1 cellular context compared by ENCODE assay signal in the genomic region with DNA sequence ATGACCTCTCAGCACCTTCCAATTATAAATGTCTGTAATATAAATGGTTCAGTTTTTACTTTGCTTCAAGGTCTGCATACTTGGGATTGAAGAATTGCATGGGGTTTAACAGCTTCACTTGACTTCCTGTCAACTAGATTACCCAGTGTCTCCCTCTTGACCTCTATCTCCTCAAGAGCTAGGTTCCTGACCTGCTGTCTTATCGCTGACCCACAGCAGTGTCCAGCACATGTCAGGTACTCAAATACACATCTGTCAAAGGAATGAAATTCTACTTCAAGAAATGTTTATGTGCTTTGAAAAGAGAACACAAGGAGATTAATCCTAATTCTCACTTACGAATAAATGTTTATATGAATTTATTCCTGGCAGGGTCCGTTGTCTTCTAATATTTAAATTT.
TF ChIP-seq lines count a peak whose summit lies in the region.

No MANE protein-coding gene starts in this region.

TF ChIP-seq in K562, 482 proteins besides CTCF, POLR2A, EP300 and RAD21 (continued from another document and continues in another):
- TF ChIP-seq, protein P1, sequence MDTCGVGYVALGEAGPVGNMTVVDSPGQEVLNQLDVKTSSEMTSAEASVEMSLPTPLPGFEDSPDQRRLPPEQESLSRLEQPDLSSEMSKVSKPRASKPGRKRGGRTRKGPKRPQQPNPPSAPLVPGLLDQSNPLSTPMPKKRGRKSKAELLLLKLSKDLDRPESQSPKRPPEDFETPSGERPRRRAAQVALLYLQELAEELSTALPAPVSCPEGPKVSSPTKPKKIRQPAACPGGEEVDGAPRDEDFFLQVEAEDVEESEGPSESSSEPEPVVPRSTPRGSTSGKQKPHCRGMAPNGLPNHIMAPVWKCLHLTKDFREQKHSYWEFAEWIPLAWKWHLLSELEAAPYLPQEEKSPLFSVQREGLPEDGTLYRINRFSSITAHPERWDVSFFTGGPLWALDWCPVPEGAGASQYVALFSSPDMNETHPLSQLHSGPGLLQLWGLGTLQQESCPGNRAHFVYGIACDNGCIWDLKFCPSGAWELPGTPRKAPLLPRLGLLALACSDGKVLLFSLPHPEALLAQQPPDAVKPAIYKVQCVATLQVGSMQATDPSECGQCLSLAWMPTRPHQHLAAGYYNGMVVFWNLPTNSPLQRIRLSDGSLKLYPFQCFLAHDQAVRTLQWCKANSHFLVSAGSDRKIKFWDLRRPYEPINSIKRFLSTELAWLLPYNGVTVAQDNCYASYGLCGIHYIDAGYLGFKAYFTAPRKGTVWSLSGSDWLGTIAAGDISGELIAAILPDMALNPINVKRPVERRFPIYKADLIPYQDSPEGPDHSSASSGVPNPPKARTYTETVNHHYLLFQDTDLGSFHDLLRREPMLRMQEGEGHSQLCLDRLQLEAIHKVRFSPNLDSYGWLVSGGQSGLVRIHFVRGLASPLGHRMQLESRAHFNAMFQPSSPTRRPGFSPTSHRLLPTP (IDR thresholded peaks at IDR 0.05; ENCODE audit: borderline replicate concordance, extremely low read depth, insufficient read length), result no peak
- TF ChIP-seq MYBL2 (IDR thresholded peaks at IDR 0.05; ENCODE audit: low read depth) (no peak), MYBL2 (CRISPR knock-in tag; IDR thresholded peaks at IDR 0.05; ENCODE audit: borderline replicate concordance) (no peak), CBX2 (IDR thresholded peaks at IDR 0.05; ENCODE audit: insufficient read depth, low read length, poor library complexity, severe bottlenecking) (no peak), CC2D1A (IDR thresholded peaks at IDR 0.05) (0 out of 2 replicates have a peak, but pooled peaks have one; percentile 15), ZFP30 (CRISPR knock-in tag; IDR thresholded peaks at IDR 0.05; ENCODE audit: borderline replicate concordance) (no peak), GATAD2A (IDR thresholded peaks at IDR 0.05) (no peak), NFE2L1 (tag; IDR thresholded peaks at IDR 0.05; ENCODE audit: borderline replicate concordance, low read depth) (no peak), MAFG (tag; conservative IDR thresholded peaks at IDR 0.05) (no peak), SMARCC2 (IDR thresholded peaks at IDR 0.05; ENCODE audit: low read depth) (0 out of 2 replicates have a peak, but pooled peaks have one; percentile 65), ZNF24 (IDR thresholded peaks at IDR 0.05) (peak; percentile 57; the same call in 1 of the 2 replicates), HDAC2 (IDR thresholded peaks at IDR 0.05) (peak; percentile 66), SETDB1 (IDR thresholded peaks at IDR 0.05; ENCODE audit: low read length) (no peak), MTA3 (IDR thresholded peaks at IDR 0.05; ENCODE audit: borderline replicate concordance) (no peak), EWSR1 (IDR thresholded peaks at IDR 0.05; ENCODE audit: borderline replicate concordance, low read depth, partially characterized antibody) (no peak), MYC (IDR thresholded peaks at IDR 0.05; ENCODE audit: low read depth, low read length) (peak; percentile 64), MYC (CRISPR knock-in tag; IDR thresholded peaks at IDR 0.05; ENCODE audit: borderline replicate concordance, low read depth) (no peak), JUND (IDR thresholded peaks at IDR 0.05; ENCODE audit: borderline replicate concordance, low read depth, low read length) (peak; percentile 47; the same call in 1 of the 2 replicates), JUND (tag; IDR thresholded peaks at IDR 0.05; ENCODE audit: borderline replicate concordance, low read depth, low read length) (peak; percentile 16; the same call in 1 of the 3 replicates), KLF13 (tag; IDR thresholded peaks at IDR 0.05; ENCODE audit: borderline replicate concordance, low read depth) (no peak), SOX6 (IDR thresholded peaks at IDR 0.05) (peak; percentile 82), DPF2 (IDR thresholded peaks at IDR 0.05) (peak; percentile 90), TAL1 (IDR thresholded peaks at IDR 0.05) (peak; percentile 91), HSF4 (CRISPR knock-in tag; IDR thresholded peaks at IDR 0.05; ENCODE audit: borderline replicate concordance) (no peak), HNRNPH1 (optimal IDR thresholded peaks at IDR 0.05; ENCODE audit: low read depth, low read length) (no peak), FOXM1 (IDR thresholded peaks at IDR 0.05; ENCODE audit: low read depth) (peak; percentile 60; the same call in 1 of the 2 replicates), FOXM1 (CRISPR knock-in tag; IDR thresholded peaks at IDR 0.05; ENCODE audit: low read depth) (no peak), SMAD4 (CRISPR knock-in tag; conservative IDR thresholded peaks at IDR 0.05) (0 out of 2 replicates have a peak, but pooled peaks have one; percentile 37), CTBP1 (IDR thresholded peaks at IDR 0.05; ENCODE audit: borderline replicate concordance) (peak; percentile 30; the same call in 1 of the 2 replicates), TRIM24 (IDR thresholded peaks at IDR 0.05) (peak; percentile 78 to 81), KLF10 (CRISPR knock-in tag; IDR thresholded peaks at IDR 0.05) (no peak), PML (IDR thresholded peaks at IDR 0.05; ENCODE audit: low read length) (peak; percentile 88), ZNF584 (CRISPR knock-in tag; IDR thresholded peaks at IDR 0.05; ENCODE audit: low read depth) (no peak), NCOR1 (IDR thresholded peaks at IDR 0.05) (peak; percentile 87), NFIC (IDR thresholded peaks at IDR 0.05) (peak; percentile 70), HDAC1 (IDR thresholded peaks at IDR 0.05) (peak in 1 of 2 experiments; percentile 81; a peak in 2 of 4 replicates), ARNT (IDR thresholded peaks at IDR 0.05) (peak in 1 of 2 experiments; percentile 74; a peak in 1 of 4 replicates), RNF2 (IDR thresholded peaks at IDR 0.05) (peak; percentile 46; the same call in 1 of the 2 replicates), KDM1A (IDR thresholded peaks at IDR 0.05) (peak; percentile 88 to 93), ZNF311 (CRISPR knock-in tag; IDR thresholded peaks at IDR 0.05) (no peak), FOXJ3 (CRISPR knock-in tag; IDR thresholded peaks at IDR 0.05) (no peak), BRF1 (IDR thresholded peaks at IDR 0.05; ENCODE audit: borderline replicate concordance, extremely low read depth, insufficient read length) (no peak), ARID1B (IDR thresholded peaks at IDR 0.05) (peak; percentile 94), NFATC3 (IDR thresholded peaks at IDR 0.05) (no peak), HDAC3 (IDR thresholded peaks at IDR 0.05; ENCODE audit: borderline replicate concordance, partially characterized antibody) (peak; percentile 56), GATA2 (CRISPR knock-in tag; IDR thresholded peaks at IDR 0.05) (peak; percentile 71), MAFF (IDR thresholded peaks at IDR 0.05; ENCODE audit: low read length) (no peak), CBFA2T3 (IDR thresholded peaks at IDR 0.05) (peak; percentile 94), ESRRA (IDR thresholded peaks at IDR 0.05; ENCODE audit: borderline replicate concordance, low read depth) (peak; percentile 87), KDM2B (CRISPR knock-in tag; IDR thresholded peaks at IDR 0.05) (no peak), CREM (IDR thresholded peaks at IDR 0.05; ENCODE audit: low read depth) (no peak), MTA2 (IDR thresholded peaks at IDR 0.05; ENCODE audit: low read depth) (peak; percentile 85)
- TF ChIP-seq, protein P2, sequence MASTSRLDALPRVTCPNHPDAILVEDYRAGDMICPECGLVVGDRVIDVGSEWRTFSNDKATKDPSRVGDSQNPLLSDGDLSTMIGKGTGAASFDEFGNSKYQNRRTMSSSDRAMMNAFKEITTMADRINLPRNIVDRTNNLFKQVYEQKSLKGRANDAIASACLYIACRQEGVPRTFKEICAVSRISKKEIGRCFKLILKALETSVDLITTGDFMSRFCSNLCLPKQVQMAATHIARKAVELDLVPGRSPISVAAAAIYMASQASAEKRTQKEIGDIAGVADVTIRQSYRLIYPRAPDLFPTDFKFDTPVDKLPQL (IDR thresholded peaks at IDR 0.05; ENCODE audit: extremely low read depth, insufficient read length), result no peak
- TF ChIP-seq, protein P3, sequence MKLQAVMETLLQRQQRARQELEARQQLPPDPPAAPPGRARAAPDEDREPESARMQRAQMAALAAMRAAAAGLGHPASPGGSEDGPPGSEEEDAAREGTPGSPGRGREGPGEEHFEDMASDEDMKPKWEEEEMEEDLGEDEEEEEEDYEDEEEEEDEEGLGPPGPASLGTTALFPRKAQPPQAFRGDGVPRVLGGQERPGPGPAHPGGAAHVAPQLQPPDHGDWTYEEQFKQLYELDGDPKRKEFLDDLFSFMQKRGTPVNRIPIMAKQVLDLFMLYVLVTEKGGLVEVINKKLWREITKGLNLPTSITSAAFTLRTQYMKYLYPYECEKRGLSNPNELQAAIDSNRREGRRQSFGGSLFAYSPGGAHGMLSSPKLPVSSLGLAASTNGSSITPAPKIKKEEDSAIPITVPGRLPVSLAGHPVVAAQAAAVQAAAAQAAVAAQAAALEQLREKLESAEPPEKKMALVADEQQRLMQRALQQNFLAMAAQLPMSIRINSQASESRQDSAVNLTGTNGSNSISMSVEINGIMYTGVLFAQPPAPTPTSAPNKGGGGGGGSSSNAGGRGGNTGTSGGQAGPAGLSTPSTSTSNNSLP (IDR thresholded peaks at IDR 0.05; ENCODE audit: borderline replicate concordance, low read depth, low read length), result peak; percentile 59; the same call in 1 of the 2 replicates
- TF ChIP-seq, protein P4, sequence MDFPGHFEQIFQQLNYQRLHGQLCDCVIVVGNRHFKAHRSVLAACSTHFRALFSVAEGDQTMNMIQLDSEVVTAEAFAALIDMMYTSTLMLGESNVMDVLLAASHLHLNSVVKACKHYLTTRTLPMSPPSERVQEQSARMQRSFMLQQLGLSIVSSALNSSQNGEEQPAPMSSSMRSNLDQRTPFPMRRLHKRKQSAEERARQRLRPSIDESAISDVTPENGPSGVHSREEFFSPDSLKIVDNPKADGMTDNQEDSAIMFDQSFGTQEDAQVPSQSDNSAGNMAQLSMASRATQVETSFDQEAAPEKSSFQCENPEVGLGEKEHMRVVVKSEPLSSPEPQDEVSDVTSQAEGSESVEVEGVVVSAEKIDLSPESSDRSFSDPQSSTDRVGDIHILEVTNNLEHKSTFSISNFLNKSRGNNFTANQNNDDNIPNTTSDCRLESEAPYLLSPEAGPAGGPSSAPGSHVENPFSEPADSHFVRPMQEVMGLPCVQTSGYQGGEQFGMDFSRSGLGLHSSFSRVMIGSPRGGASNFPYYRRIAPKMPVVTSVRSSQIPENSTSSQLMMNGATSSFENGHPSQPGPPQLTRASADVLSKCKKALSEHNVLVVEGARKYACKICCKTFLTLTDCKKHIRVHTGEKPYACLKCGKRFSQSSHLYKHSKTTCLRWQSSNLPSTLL (IDR thresholded peaks at IDR 0.05), result no peak
- TF ChIP-seq, protein P5, sequence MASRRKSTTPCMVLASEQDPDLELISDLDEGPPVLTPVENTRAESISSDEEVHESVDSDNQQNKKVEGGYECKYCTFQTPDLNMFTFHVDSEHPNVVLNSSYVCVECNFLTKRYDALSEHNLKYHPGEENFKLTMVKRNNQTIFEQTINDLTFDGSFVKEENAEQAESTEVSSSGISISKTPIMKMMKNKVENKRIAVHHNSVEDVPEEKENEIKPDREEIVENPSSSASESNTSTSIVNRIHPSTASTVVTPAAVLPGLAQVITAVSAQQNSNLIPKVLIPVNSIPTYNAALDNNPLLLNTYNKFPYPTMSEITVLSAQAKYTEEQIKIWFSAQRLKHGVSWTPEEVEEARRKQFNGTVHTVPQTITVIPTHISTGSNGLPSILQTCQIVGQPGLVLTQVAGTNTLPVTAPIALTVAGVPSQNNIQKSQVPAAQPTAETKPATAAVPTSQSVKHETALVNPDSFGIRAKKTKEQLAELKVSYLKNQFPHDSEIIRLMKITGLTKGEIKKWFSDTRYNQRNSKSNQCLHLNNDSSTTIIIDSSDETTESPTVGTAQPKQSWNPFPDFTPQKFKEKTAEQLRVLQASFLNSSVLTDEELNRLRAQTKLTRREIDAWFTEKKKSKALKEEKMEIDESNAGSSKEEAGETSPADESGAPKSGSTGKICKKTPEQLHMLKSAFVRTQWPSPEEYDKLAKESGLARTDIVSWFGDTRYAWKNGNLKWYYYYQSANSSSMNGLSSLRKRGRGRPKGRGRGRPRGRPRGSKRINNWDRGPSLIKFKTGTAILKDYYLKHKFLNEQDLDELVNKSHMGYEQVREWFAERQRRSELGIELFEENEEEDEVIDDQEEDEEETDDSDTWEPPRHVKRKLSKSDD (conservative IDR thresholded peaks at IDR 0.05; ENCODE audit: low read length), result no peak
- TF ChIP-seq, protein P6, sequence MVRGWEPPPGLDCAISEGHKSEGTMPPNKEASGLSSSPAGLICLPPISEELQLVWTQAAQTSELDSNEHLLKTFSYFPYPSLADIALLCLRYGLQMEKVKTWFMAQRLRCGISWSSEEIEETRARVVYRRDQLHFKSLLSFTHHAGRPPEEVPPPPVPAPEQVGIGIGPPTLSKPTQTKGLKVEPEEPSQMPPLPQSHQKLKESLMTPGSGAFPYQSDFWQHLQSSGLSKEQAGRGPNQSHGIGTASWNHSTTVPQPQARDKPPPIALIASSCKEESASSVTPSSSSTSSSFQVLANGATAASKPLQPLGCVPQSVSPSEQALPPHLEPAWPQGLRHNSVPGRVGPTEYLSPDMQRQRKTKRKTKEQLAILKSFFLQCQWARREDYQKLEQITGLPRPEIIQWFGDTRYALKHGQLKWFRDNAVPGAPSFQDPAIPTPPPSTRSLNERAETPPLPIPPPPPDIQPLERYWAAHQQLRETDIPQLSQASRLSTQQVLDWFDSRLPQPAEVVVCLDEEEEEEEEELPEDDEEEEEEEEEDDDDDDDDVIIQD (CRISPR knock-in tag; IDR thresholded peaks at IDR 0.05), result no peak
- TF ChIP-seq, protein P7, sequence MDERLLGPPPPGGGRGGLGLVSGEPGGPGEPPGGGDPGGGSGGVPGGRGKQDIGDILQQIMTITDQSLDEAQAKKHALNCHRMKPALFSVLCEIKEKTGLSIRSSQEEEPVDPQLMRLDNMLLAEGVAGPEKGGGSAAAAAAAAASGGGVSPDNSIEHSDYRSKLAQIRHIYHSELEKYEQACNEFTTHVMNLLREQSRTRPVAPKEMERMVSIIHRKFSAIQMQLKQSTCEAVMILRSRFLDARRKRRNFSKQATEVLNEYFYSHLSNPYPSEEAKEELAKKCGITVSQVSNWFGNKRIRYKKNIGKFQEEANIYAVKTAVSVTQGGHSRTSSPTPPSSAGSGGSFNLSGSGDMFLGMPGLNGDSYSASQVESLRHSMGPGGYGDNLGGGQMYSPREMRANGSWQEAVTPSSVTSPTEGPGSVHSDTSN (CRISPR knock-in tag; IDR thresholded peaks at IDR 0.05; ENCODE audit: low read depth), result peak; percentile 28; the same call in 1 of the 2 replicates
- TF ChIP-seq, protein P7 (tag; conservative IDR thresholded peaks at IDR 0.05; ENCODE audit: low read depth), result peak; percentile 83
